ENCODE assay signal across 1 cellular context in genomic region chr1:224182866-224183590, GRCh38.
TF ChIP-seq lines count a peak whose summit lies in the region.

Gene DEGS1 (plus strand): TSS chr1:224183240. CDS start chr1:224183337, 97 bp downstream.

TF ChIP-seq in K562, 482 proteins besides CTCF, POLR2A, EP300 and RAD21 (continued from another document and continues in another):
- TF ChIP-seq RBM15 (IDR thresholded peaks at IDR 0.05; ENCODE audit: insufficient read depth, low read length): no peak
- TF ChIP-seq ZNF644 (tag; IDR thresholded peaks at IDR 0.05; ENCODE audit: low read depth): no peak
- no peak for TF ChIP-seq CBFA2T3 (IDR thresholded peaks at IDR 0.05)
- no peak for TF ChIP-seq HIVEP1 (CRISPR knock-in tag; IDR thresholded peaks at IDR 0.05)
- no peak for TF ChIP-seq EWSR1 (IDR thresholded peaks at IDR 0.05; ENCODE audit: borderline replicate concordance, low read depth, partially characterized antibody)
- TF ChIP-seq POU5F1 (IDR thresholded peaks at IDR 0.05; ENCODE audit: borderline replicate concordance, low read depth, low read length, partially characterized antibody): no peak
- TF ChIP-seq ZNF75A (CRISPR knock-in tag; IDR thresholded peaks at IDR 0.05): no peak
- TF ChIP-seq CEBPG (CRISPR knock-in tag; IDR thresholded peaks at IDR 0.05): no peak
- no peak for TF ChIP-seq CEBPG (tag; conservative IDR thresholded peaks at IDR 0.05 in 1 of 2, IDR thresholded peaks at IDR 0.05 in 1 of 2)
- TF ChIP-seq ZFP36 (IDR thresholded peaks at IDR 0.05; ENCODE audit: low read depth, low read length, partially characterized antibody): no peak
- peak; percentile 86 for TF ChIP-seq L3MBTL2 (IDR thresholded peaks at IDR 0.05)
- peak; percentile 82 for TF ChIP-seq CHD1 (IDR thresholded peaks at IDR 0.05; ENCODE audit: low read length)
- TF ChIP-seq MLLT1 (IDR thresholded peaks at IDR 0.05): peak in 1 of 2 experiments; percentile 75; a peak in 1 of 4 replicates
- no peak for TF ChIP-seq MXD1 (CRISPR knock-in tag; IDR thresholded peaks at IDR 0.05; ENCODE audit: borderline replicate concordance, poor library complexity, severe bottlenecking)
- 0 out of 2 replicates have a peak, but pooled peaks have one; percentile 12 for TF ChIP-seq ZNF76 (CRISPR knock-in tag; IDR thresholded peaks at IDR 0.05; ENCODE audit: borderline replicate concordance)
- TF ChIP-seq, protein P1, sequence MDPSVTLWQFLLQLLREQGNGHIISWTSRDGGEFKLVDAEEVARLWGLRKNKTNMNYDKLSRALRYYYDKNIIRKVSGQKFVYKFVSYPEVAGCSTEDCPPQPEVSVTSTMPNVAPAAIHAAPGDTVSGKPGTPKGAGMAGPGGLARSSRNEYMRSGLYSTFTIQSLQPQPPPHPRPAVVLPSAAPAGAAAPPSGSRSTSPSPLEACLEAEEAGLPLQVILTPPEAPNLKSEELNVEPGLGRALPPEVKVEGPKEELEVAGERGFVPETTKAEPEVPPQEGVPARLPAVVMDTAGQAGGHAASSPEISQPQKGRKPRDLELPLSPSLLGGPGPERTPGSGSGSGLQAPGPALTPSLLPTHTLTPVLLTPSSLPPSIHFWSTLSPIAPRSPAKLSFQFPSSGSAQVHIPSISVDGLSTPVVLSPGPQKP (CRISPR knock-in tag; IDR thresholded peaks at IDR 0.05): peak; percentile 76; the same call in 1 of the 2 replicates
- TF ChIP-seq MED1 (CRISPR knock-in tag; IDR thresholded peaks at IDR 0.05; ENCODE audit: borderline replicate concordance): 0 out of 2 replicates have a peak, but pooled peaks have one; percentile 70
- TF ChIP-seq NR1H2 (CRISPR knock-in tag; IDR thresholded peaks at IDR 0.05): no peak
- TF ChIP-seq, protein P2, sequence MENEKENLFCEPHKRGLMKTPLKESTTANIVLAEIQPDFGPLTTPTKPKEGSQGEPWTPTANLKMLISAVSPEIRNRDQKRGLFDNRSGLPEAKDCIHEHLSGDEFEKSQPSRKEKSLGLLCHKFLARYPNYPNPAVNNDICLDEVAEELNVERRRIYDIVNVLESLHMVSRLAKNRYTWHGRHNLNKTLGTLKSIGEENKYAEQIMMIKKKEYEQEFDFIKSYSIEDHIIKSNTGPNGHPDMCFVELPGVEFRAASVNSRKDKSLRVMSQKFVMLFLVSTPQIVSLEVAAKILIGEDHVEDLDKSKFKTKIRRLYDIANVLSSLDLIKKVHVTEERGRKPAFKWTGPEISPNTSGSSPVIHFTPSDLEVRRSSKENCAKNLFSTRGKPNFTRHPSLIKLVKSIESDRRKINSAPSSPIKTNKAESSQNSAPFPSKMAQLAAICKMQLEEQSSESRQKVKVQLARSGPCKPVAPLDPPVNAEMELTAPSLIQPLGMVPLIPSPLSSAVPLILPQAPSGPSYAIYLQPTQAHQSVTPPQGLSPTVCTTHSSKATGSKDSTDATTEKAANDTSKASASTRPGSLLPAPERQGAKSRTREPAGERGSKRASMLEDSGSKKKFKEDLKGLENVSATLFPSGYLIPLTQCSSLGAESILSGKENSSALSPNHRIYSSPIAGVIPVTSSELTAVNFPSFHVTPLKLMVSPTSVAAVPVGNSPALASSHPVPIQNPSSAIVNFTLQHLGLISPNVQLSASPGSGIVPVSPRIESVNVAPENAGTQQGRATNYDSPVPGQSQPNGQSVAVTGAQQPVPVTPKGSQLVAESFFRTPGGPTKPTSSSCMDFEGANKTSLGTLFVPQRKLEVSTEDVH (IDR thresholded peaks at IDR 0.05; ENCODE audit: low read depth, partially characterized antibody): no peak
- TF ChIP-seq ESRRA (IDR thresholded peaks at IDR 0.05; ENCODE audit: borderline replicate concordance, low read depth): peak; percentile 23; the same call in 1 of the 2 replicates
- TF ChIP-seq SREBF2 (CRISPR knock-in tag; IDR thresholded peaks at IDR 0.05): no peak
- TF ChIP-seq ZEB2 (IDR thresholded peaks at IDR 0.05): no peak
- TF ChIP-seq ZNF165 (CRISPR knock-in tag; IDR thresholded peaks at IDR 0.05; ENCODE audit: borderline replicate concordance): 0 out of 2 replicates have a peak, but pooled peaks have one; percentile 64
- no peak for TF ChIP-seq RFX7 (CRISPR knock-in tag; IDR thresholded peaks at IDR 0.05)
- TF ChIP-seq POLR3A (IDR thresholded peaks at IDR 0.05; ENCODE audit: borderline replicate concordance, extremely low read depth, insufficient read depth, insufficient read length): no peak
- peak in 1 of 2 experiments; percentile 89 for TF ChIP-seq E2F6 (IDR thresholded peaks at IDR 0.05; ENCODE audit: borderline replicate concordance in 1 of 2, extremely low read depth in 1 of 2, insufficient read depth in 1 of 2, insufficient read length in 1 of 2, low read depth in 1 of 2, low read length in 1 of 2, poor library complexity in 1 of 2, severe bottlenecking in 1 of 2)
- 0 out of 2 replicates have a peak, but pooled peaks have one; percentile 24 for TF ChIP-seq ZNF668 (CRISPR knock-in tag; IDR thresholded peaks at IDR 0.05)
- TF ChIP-seq ARID3B (CRISPR knock-in tag; IDR thresholded peaks at IDR 0.05; ENCODE audit: borderline replicate concordance): no peak
- TF ChIP-seq PKNOX1 (IDR thresholded peaks at IDR 0.05): no peak
- TF ChIP-seq ZNF785 (CRISPR knock-in tag; IDR thresholded peaks at IDR 0.05): no peak
- no peak for TF ChIP-seq ZNF239 (CRISPR knock-in tag; IDR thresholded peaks at IDR 0.05)
- TF ChIP-seq HBP1 (CRISPR knock-in tag; IDR thresholded peaks at IDR 0.05): no peak
- no peak for TF ChIP-seq MCM3 (IDR thresholded peaks at IDR 0.05)
- no peak for TF ChIP-seq NFATC3 (IDR thresholded peaks at IDR 0.05)
- no peak; the same call in 1 of the 2 replicates for TF ChIP-seq ZBTB1 (CRISPR knock-in tag; IDR thresholded peaks at IDR 0.05; ENCODE audit: borderline replicate concordance, low read depth)
- TF ChIP-seq E2F1 (CRISPR knock-in tag; IDR thresholded peaks at IDR 0.05): no peak; the same call in none of the 2 replicates
- TF ChIP-seq ZNF217 (CRISPR knock-in tag; IDR thresholded peaks at IDR 0.05): no peak
- TF ChIP-seq, protein P3, sequence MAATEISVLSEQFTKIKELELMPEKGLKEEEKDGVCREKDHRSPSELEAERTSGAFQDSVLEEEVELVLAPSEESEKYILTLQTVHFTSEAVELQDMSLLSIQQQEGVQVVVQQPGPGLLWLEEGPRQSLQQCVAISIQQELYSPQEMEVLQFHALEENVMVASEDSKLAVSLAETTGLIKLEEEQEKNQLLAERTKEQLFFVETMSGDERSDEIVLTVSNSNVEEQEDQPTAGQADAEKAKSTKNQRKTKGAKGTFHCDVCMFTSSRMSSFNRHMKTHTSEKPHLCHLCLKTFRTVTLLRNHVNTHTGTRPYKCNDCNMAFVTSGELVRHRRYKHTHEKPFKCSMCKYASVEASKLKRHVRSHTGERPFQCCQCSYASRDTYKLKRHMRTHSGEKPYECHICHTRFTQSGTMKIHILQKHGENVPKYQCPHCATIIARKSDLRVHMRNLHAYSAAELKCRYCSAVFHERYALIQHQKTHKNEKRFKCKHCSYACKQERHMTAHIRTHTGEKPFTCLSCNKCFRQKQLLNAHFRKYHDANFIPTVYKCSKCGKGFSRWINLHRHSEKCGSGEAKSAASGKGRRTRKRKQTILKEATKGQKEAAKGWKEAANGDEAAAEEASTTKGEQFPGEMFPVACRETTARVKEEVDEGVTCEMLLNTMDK (IDR thresholded peaks at IDR 0.05; ENCODE audit: borderline replicate concordance, insufficient read depth, low read depth, low read length, poor library complexity, severe bottlenecking): peak; percentile 47
- TF ChIP-seq ZBED1 (IDR thresholded peaks at IDR 0.05): no peak
- TF ChIP-seq PURB (CRISPR knock-in tag; IDR thresholded peaks at IDR 0.05; ENCODE audit: low read depth): no peak
- TF ChIP-seq SMAD4 (CRISPR knock-in tag; conservative IDR thresholded peaks at IDR 0.05): peak; percentile 93
- TF ChIP-seq ZNF778 (CRISPR knock-in tag; IDR thresholded peaks at IDR 0.05): no peak
- TF ChIP-seq TCF3 (CRISPR knock-in tag; IDR thresholded peaks at IDR 0.05): no peak
- no peak for TF ChIP-seq ZNF224 (CRISPR knock-in tag; IDR thresholded peaks at IDR 0.05)
- TF ChIP-seq PHF8 (IDR thresholded peaks at IDR 0.05; ENCODE audit: borderline replicate concordance, low read length): peak; percentile 93
- no peak for TF ChIP-seq PYGO2 (tag; IDR thresholded peaks at IDR 0.05)
- no peak for TF ChIP-seq ELF1 (tag; IDR thresholded peaks at IDR 0.05)
- TF ChIP-seq ZNF41 (CRISPR knock-in tag; conservative IDR thresholded peaks at IDR 0.05): no peak
- TF ChIP-seq POLR2AphosphoS5 (IDR thresholded peaks at IDR 0.05; ENCODE audit: control insufficient read depth, insufficient read depth, low read depth, low read length): peak; percentile 73
- no peak for TF ChIP-seq TFAM (CRISPR knock-in tag; conservative IDR thresholded peaks at IDR 0.05)
- no peak for TF ChIP-seq CSDE1 (IDR thresholded peaks at IDR 0.05)
- TF ChIP-seq ASH1L (IDR thresholded peaks at IDR 0.05; ENCODE audit: borderline replicate concordance, low read depth, partially characterized antibody): no peak
- no peak for TF ChIP-seq BCOR (IDR thresholded peaks at IDR 0.05)
- TF ChIP-seq SNRNP70 (optimal IDR thresholded peaks at IDR 0.05; ENCODE audit: low read depth, low read length): no peak
- TF ChIP-seq NFIX (CRISPR knock-in tag; IDR thresholded peaks at IDR 0.05; ENCODE audit: low read depth): no peak
- TF ChIP-seq HMGXB4 (CRISPR knock-in tag; IDR thresholded peaks at IDR 0.05): no peak
- TF ChIP-seq KLF10 (CRISPR knock-in tag; IDR thresholded peaks at IDR 0.05): no peak
